ENCODE assay signal across 17 cellular contexts in the genomic region with DNA sequence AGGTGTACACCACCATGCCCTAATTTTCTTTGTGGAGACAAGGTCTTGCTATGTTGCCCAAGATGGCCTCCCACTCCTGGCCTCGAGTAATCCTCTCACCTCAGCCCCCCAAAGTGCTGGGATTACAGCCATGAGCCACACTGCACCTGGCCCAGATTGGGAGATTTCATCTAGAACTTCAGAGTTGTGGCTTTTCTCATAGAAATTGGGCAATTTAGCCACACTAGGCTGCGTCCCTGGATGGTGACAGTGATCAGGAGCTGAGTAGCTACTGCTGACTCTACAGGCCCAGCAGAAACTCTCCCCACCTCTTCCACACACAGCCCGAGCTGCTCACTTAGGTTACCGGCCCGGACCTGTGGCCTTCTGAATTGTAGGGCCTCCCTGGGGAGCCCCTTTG. TPM values are rescaled to one million over a fixed set of nuclear protein-coding genes. Genes with fewer than 3 reads are reported as not detected.
DNase-seq lines count a peak whose midpoint lies in the region; ATAC-seq, FAIRE-seq and TF ChIP-seq lines count a peak whose summit lies in the region.
"Had no signal": no experiment of that assay in that cellular context is flagged by ENCODE, and none has a peak within 500 bp of the region (broad histone marks: within the 10 kb centered on the region; RNA-seq: fewer than 3 reads in every experiment).

No MANE protein-coding gene starts in this region.

- TF ChIP-seq POLR2A in GM12892 (IDR thresholded peaks at IDR 0.05; ENCODE audit: low read depth, low read length), result no peak

- H3K9me3 ChIP-seq in MM.1S (replicated peaks; ENCODE audit: insufficient read depth, low read length), result no peaks in the 10 kb centered on the region

- no peaks in the 10 kb centered on the region for H4K20me1 ChIP-seq in MM.1S (ENCODE audit: insufficient read depth, low read length)

- H3K27ac ChIP-seq in MM.1S (ENCODE audit: low read length), result no peak overlapping the region

- no peak overlapping the region for H3K4me3 ChIP-seq in MM.1S (ENCODE audit: low read length)

- intact Hi-C loops in activated B cell treated with CpG ODN at 0.5 μM for 24 hours (cut with micrococcal nuclease), result loop anchor here (10.0 kb wide), 1 partner anchor 202 kb away; a partner anchor contains a TSS

- TF ChIP-seq CTCF in activated B cell treated with CpG ODN at 0.5 μM for 24 hours (IDR thresholded peaks at IDR 0.05), result no peak
- TF ChIP-seq CTCF in MM.1S (IDR thresholded peaks at IDR 0.05; ENCODE audit: low read length), result no peak

- POLR2A ChIA-PET in activated B cell treated with CpG ODN at 0.5 μM for 24 hours (lab: Charles Lee), result interaction anchor here (0.6 to 2.2 kb wide), 3 partner anchors 33 to 63 kb away, joined by 5 to 7 read pairs (median 6); a partner anchor contains a TSS

- no peak overlapping the region for H3K9ac ChIP-seq in MM.1S (ENCODE audit: low read length)

- CTCF ChIA-PET in activated B cell treated with CpG ODN at 0.5 μM for 24 hours (lab: Charles Lee), result interaction anchor here (0.6 to 1.9 kb wide), 6 partner anchors 11 to 109 kb away, joined by 3 to 8 read pairs (median 4); no protein-coding TSS in a partner anchor

- H3K4me1 ChIP-seq in MM.1S (ENCODE audit: low read length), result no peaks in the 10 kb centered on the region

- H3K27ac Mint-ChIP-seq in activated B cell treated with CpG ODN at 0.5 μM for 24 hours, result peak overlapping the region; percentile 21
- H3K27ac Mint-ChIP-seq in stimulated activated memory B cell treated with anti-CD40 and anti-IgM and Interleukin-4, amounts not matched to agents 10 μg/mL and 1 μg/mL and 100 μg/mL, for 72 hours, result peak overlapping the region; percentile 56

- no peaks in the 10 kb centered on the region for H3K36me3 ChIP-seq in MM.1S (replicated peaks; ENCODE audit: insufficient read depth, low read length)

- H3K27me3 Mint-ChIP-seq in activated B cell treated with CpG ODN at 0.5 μM for 24 hours, result peaks cover 1% of the 10 kb centered on the region
- H3K27me3 Mint-ChIP-seq in stimulated activated memory B cell treated with anti-CD40 and anti-IgM and Interleukin-4, amounts not matched to agents 10 μg/mL and 1 μg/mL and 100 μg/mL, for 72 hours, result no peaks in the 10 kb centered on the region

- peaks cover 36% of the 10 kb centered on the region for H3K27me3 ChIP-seq in MM.1S (replicated peaks; ENCODE audit: insufficient read depth, low read length)

- DNase-seq in NCI-H146 (lab: John Stamatoyannopoulos, UW) (peak; percentile 28), NCI-H146 treated with DMSO at 0.1 percent for 48 hours (lab: John Stamatoyannopoulos, UW; ENCODE audit: unreplicated experiment) (no peak), GF-D8 (lab: John Stamatoyannopoulos, UW) (peak; percentile 46), activated B cell treated with CpG ODN at 0.5 μM for 24 hours (no peak), GM12892 (ENCODE audit: insufficient read length) (no peak), MM.1S (no peak)
- DNase-seq: 8988T; C1 segment of cervical spinal cord; NCI-H1105; NCI-H187; NCI-H446 treated with DMSO at 0.1 percent for 48 hours; NK-92 treated with Interleukin-12 subunit alpha and Interleukin-12 subunit beta, amount 100 ng/mL, for 24 hours; SHP77; T-helper 2 cell had no signal

- no peaks in the 10 kb centered on the region for H3K9me2 ChIP-seq in MM.1S (replicated peaks; ENCODE audit: insufficient read depth, low read length)

- no peaks in the 10 kb centered on the region for H3K36me3 Mint-ChIP-seq in activated B cell treated with CpG ODN at 0.5 μM for 24 hours (ENCODE audit: low read depth)
- H3K36me3 Mint-ChIP-seq in stimulated activated memory B cell treated with anti-CD40 and anti-IgM and Interleukin-4, amounts not matched to agents 10 μg/mL and 1 μg/mL and 100 μg/mL, for 72 hours, result no peaks in the 10 kb centered on the region

- no peaks in the 10 kb centered on the region for H3K9me3 Mint-ChIP-seq in activated B cell treated with CpG ODN at 0.5 μM for 24 hours
- no peaks in the 10 kb centered on the region for H3K9me3 Mint-ChIP-seq in stimulated activated memory B cell treated with anti-CD40 and anti-IgM and Interleukin-4, amounts not matched to agents 10 μg/mL and 1 μg/mL and 100 μg/mL, for 72 hours

- no peak overlapping the region for H3K4me3 Mint-ChIP-seq in activated B cell treated with CpG ODN at 0.5 μM for 24 hours
- no peak overlapping the region for H3K4me3 Mint-ChIP-seq in stimulated activated memory B cell treated with anti-CD40 and anti-IgM and Interleukin-4, amounts not matched to agents 10 μg/mL and 1 μg/mL and 100 μg/mL, for 72 hours

- FAIRE-seq in GM12892 (lab: Jason Lieb, UNC), result no peak

- no peak overlapping the region for H3K4me2 ChIP-seq in MM.1S (ENCODE audit: low read depth, low read length)

- no peaks in the 10 kb centered on the region for H3K79me2 ChIP-seq in MM.1S (ENCODE audit: low read length)

- H2AFZ ChIP-seq in MM.1S (ENCODE audit: low read length), result no peak overlapping the region

- peaks cover 29% of the 10 kb centered on the region for H3K4me1 Mint-ChIP-seq in activated B cell treated with CpG ODN at 0.5 μM for 24 hours
- peaks cover 46% of the 10 kb centered on the region for H3K4me1 Mint-ChIP-seq in stimulated activated memory B cell treated with anti-CD40 and anti-IgM and Interleukin-4, amounts not matched to agents 10 μg/mL and 1 μg/mL and 100 μg/mL, for 72 hours

- no peaks in the 10 kb centered on the region for H3F3A ChIP-seq in MM.1S (ENCODE audit: insufficient read depth, low read length)

- ATAC-seq in activated B cell treated with CpG ODN at 0.5 μM for 24 hours (ENCODE audit: low read depth) (no peak), GM19452 (IDR thresholded peaks at IDR 0.05; ENCODE audit: unreplicated experiment) (no peak)
- no peak for ATAC-seq in stimulated activated memory B cell treated with anti-CD40 and anti-IgM and Interleukin-4, amounts not matched to agents 10 μg/mL and 1 μg/mL and 100 μg/mL, for 72 hours

RNA-seq across cellular contexts. Expression of a gene that starts 7.7 kb away (rescaled TPM):
- total RNA-seq in activated B cell treated with CpG ODN at 0.5 μM for 24 hours, result not detected in 2 replicates
- not detected for polyA plus RNA-seq in GM12892 (2012; ENCODE audit: missing spikeins)
- total RNA-seq: OCI-LY7 had no signal

RNA-seq across cellular contexts. Expression of a gene that starts 8.5 kb away (rescaled TPM):
- total RNA-seq in activated B cell treated with CpG ODN at 0.5 μM for 24 hours, result not detected in 2 replicates
- polyA plus RNA-seq in GM12892 (2012; ENCODE audit: missing spikeins), result not detected

RNA-seq across cellular contexts. Expression of a gene that starts 16.6 kb away (rescaled TPM):
- total RNA-seq in activated B cell treated with CpG ODN at 0.5 μM for 24 hours, result 0.31 TPM in 1 of 2 replicates, not detected in the other
- polyA plus RNA-seq in GM12892 (2012; ENCODE audit: missing spikeins), result 0.74 TPM

RNA-seq across cellular contexts. Expression of a gene that starts 33.7 kb away (rescaled TPM):
- 90.6 and 92.6 TPM in 2 replicates for total RNA-seq in activated B cell treated with CpG ODN at 0.5 μM for 24 hours
- 26.9 TPM for polyA plus RNA-seq in GM12892 (2012; ENCODE audit: missing spikeins)

RNA-seq across cellular contexts. Expression of a gene that starts 35.0 kb away (rescaled TPM):
- total RNA-seq in activated B cell treated with CpG ODN at 0.5 μM for 24 hours, result 50.6 and 58.3 TPM in 2 replicates
- 26.0 TPM for polyA plus RNA-seq in GM12892 (2012; ENCODE audit: missing spikeins)

Comparison
In these comparisons a context has a peak if more than half of its experiments do, and no peak if none do; other contexts are left out.
1. DNase-seq: peak in NCI-H146 (single experiment) and GF-D8 (single experiment); none in NCI-H146 treated with DMSO at 0.1 percent for 48 hours (single experiment), activated B cell treated with CpG ODN at 0.5 μM for 24 hours (single experiment), GM12892 (single experiment) and MM.1S (single experiment).